In the genomic region with DNA sequence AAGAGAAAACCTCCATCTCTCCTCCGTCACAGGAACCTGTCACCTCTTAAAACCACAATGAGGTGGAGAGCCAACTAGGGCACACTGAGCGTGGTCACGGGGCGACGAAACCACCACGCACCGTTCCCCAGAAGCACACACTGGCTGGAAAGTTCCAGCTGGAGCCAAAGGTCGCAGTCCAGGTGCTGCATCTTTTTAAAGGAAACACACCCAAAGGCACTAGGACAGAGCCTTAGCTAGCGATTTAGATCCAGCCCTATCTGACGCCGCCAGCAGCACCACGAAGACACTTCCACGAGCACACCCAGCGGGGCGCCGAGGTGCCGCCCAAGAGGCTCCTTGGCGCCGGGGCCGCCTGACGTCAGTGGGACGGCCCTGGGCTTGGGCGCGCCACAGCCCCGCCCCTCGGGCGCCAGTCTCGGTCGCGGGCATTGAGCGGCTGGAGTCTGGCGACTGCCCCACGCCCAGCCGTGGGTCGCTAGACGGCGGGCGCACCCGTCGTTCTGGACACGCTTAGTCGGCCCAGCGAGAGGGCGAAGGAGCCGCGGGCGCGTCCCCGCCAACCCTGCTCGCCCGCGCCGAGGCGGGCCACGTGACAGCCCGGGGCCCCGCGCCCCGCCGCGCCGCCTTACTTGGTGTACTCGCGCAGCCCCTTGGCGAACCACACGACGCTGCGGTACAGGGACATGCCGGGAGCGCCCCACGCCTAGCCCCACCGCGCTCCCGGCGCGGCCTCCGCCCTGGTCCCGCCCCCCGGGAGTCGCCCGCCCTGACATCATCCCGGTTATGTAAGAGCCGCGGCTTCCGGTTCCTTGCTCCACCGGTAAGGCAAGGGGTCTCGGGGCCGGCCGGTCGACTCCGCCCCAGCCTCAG, we compare ENCODE assay signal across 8 cellular contexts. TPM values are rescaled to one million over a fixed set of nuclear protein-coding genes. Genes with fewer than 3 reads are reported as not detected.
A peak's percentile ranks its signal among the peaks of the same experiment; 100 is the strongest.
DNase-seq lines count a peak whose midpoint lies in the region; ATAC-seq and TF ChIP-seq lines count a peak whose summit lies in the region.

A gene with protein sequence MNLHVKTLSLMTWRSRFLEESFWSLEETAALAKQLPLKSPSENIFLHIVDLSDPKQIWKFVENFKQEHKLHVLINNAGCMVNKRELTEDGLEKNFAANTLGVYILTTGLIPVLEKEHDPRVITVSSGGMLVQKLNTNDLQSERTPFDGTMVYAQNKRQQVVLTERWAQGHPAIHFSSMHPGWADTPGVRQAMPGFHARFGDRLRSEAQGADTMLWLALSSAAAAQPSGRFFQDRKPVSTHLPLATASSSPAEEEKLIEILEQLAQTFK (minus strand): TSS at position 742 of the 873 bp plus-strand sequence. CDS start 4,504 bp downstream, outside the sequence.

- DNase-seq in NCI-H526 treated with DMSO at 0.1 percent for 48 hours (lab: John Stamatoyannopoulos, UW) (peak; percentile 75), dermis blood vessel endothelial cell (peak; percentile 85), right lobe of liver (peak; percentile 93 to 95 (median 95))
- peak; percentile 78 to 82 for DNase-seq in activated CD4-positive, alpha-beta T cell treated with anti-CD3 and anti-CD28 coated beads, Interleukin-2, amount 50 U/mL, for 4 hours
- DNase-seq in stimulated activated CD4-positive, alpha-beta T cell treated with anti-CD3 and anti-CD28 coated beads, Interleukin-4, amount 100 ng/mL, for 4 hours: peak; percentile 80 to 84

- ATAC-seq in GM19035 (IDR thresholded peaks at IDR 0.05; ENCODE audit: unreplicated experiment) (peak; percentile 89), HG03280 (IDR thresholded peaks at IDR 0.05; ENCODE audit: unreplicated experiment) (peak; percentile 92), right lobe of liver (peak; percentile 77 to 86 (median 84))

- H3K36me3 ChIP-seq in BLaER1 treated with 17β-estradiol and CSF1 and Interleukin-3, amounts not matched to agents 10 nM and 100 nM: no peaks in the 10 kb centered on the region
- H3K36me3 ChIP-seq in right lobe of liver: no peaks in the 10 kb centered on the region

- no peaks in the 10 kb centered on the region; a peak in 1 of 22 replicates for H4K20me1 ChIP-seq in BLaER1 treated with 17β-estradiol and CSF1 and Interleukin-3, amounts not matched to agents 10 nM and 100 nM

- TF ChIP-seq CTCF in right lobe of liver (IDR thresholded peaks at IDR 0.05): peak in 1 of 4 donors; percentile 7

- 0% methylated on average over 4 of the region's 91 CpGs for WGBS in right lobe of liver (ENCODE audit: insufficient coverage, low coverage, low lambda C conversion rate, missing lambda C conversion rate)

- H3K4me3 ChIP-seq in BLaER1 treated with 17β-estradiol and CSF1 and Interleukin-3, amounts not matched to agents 10 nM and 100 nM: peak within 1 kb of the TSS; percentile 70 to 84 (median 76)
- peak within 1 kb of the TSS; percentile 76 to 84 (median 81) for H3K4me3 ChIP-seq in right lobe of liver

- H3K27me3 ChIP-seq in BLaER1 treated with 17β-estradiol and CSF1 and Interleukin-3, amounts not matched to agents 10 nM and 100 nM: peaks cover 0 to 5% (median 0%) of the 10 kb centered on the region in 11 experiments; a peak in 1 of 22 replicates
- no peaks in the 10 kb centered on the region for H3K27me3 ChIP-seq in right lobe of liver

- no peaks in the 10 kb centered on the region for H3K9me3 ChIP-seq in BLaER1 treated with 17β-estradiol and CSF1 and Interleukin-3, amounts not matched to agents 10 nM and 100 nM (replicated peaks in 1 of 11)
- H3K9me3 ChIP-seq in right lobe of liver: no peaks in the 10 kb centered on the region

- intact Hi-C loops in right lobe of liver (cut with DNase I): no loop called here

- H3K4me1 ChIP-seq in BLaER1 treated with 17β-estradiol and CSF1 and Interleukin-3, amounts not matched to agents 10 nM and 100 nM: peaks cover 40 to 68% (median 56%) of the 10 kb centered on the region in 10 experiments
- H3K4me1 ChIP-seq in right lobe of liver: peaks cover 0 to 34% (median 15%) of the 10 kb centered on the region in 4 donors

- peak; percentile 97 for TF ChIP-seq POLR2A in right lobe of liver (IDR thresholded peaks at IDR 0.05)

- H3K9ac ChIP-seq in BLaER1 treated with 17β-estradiol and CSF1 and Interleukin-3, amounts not matched to agents 10 nM and 100 nM: peak within 1 kb of the TSS; percentile 90 to 99 (median 95)

- peak within 1 kb of the TSS; percentile 93 to 99 (median 97) for H3K27ac ChIP-seq in BLaER1 treated with 17β-estradiol and CSF1 and Interleukin-3, amounts not matched to agents 10 nM and 100 nM
- H3K27ac ChIP-seq in right lobe of liver: peak within 1 kb of the TSS; percentile 100

- H3K4me2 ChIP-seq in BLaER1 treated with 17β-estradiol and CSF1 and Interleukin-3, amounts not matched to agents 10 nM and 100 nM: peak within 1 kb of the TSS; percentile 84 to 98 (median 91)

RNA-seq across cellular contexts. Expression of the gene that starts here (rescaled TPM):
- total RNA-seq in dermis blood vessel endothelial cell (5.0 and 7.1 TPM in 2 replicates), right lobe of liver (10 to 100 TPM; 10.2 to 17.6 (median 12.4) TPM)

Comparison
In these comparisons a context has a peak if more than half of its experiments do, and no peak if none do; other contexts are left out.
1. Peak in every context shown above with its lines: DNase-seq, ATAC-seq, H3K4me3 ChIP-seq and H3K27ac ChIP-seq.